In the genomic region with DNA sequence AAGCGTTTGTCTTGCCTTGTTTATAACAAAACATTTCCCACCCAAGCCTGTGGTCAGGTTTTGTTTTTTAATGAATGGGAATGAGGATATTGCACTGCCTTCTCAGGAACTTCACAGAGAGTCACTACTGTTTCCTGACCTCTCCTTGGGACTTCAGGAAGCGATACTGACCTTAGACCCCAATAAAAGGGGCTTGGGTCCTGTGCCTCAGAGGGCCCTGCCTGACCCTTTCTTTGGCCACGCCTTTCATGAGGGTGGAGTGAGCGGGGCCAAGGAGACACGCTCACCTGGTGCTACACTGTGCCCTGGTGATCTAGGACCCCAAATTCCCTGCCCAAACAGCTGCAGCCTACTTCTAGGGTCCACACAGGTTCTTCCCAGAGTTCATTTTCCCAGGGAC, we compare ENCODE assay signal across 18 cellular contexts.
DNase-seq lines count a peak whose midpoint lies in the region; ATAC-seq and TF ChIP-seq lines count a peak whose summit lies in the region.
"Had no signal": no experiment of that assay in that cellular context is flagged by ENCODE, and none has a peak within 500 bp of the region (broad histone marks: within the 10 kb centered on the region; RNA-seq: fewer than 3 reads in every experiment).

No MANE protein-coding gene starts in this region.

- no peaks in the 10 kb centered on the region for H3K9me2 ChIP-seq in HCT116 (ENCODE audit: insufficient read depth)

- H3K9ac ChIP-seq in HCT116 (ENCODE audit: low read length): no peak overlapping the region

- no peak overlapping the region for H3K4me3 ChIP-seq in HCT116 (replicated peaks in 1 of 2; ENCODE audit: low read depth in 1 of 2, low read length in 2 of 2)
- H3K4me3 ChIP-seq in mucosa of descending colon: no peak overlapping the region
- H3K4me3 ChIP-seq: A549, HAP-1 had no signal

- no peak overlapping the region for H3K27ac ChIP-seq in HCT116 (ENCODE audit: low read depth, low read length)
- H3K27ac ChIP-seq: A549 had no signal

- H2AFZ ChIP-seq in HCT116 (ENCODE audit: low read depth, low read length, poor library complexity, severe bottlenecking): peak overlapping the region; percentile 19

- H4K20me1 ChIP-seq in HCT116 (ENCODE audit: insufficient read depth): no peaks in the 10 kb centered on the region

- no peaks in the 10 kb centered on the region for H3K9me3 ChIP-seq in HCT116 (ENCODE audit: control insufficient read depth in 1 of 2, insufficient read depth in 1 of 2, low read depth in 1 of 2, low read length in 2 of 2)
- no peaks in the 10 kb centered on the region for H3K9me3 ChIP-seq in mucosa of descending colon
- H3K9me3 ChIP-seq: HAP-1 had no signal

- no peak for TF ChIP-seq RAD21 in HCT116 (IDR thresholded peaks at IDR 0.05; ENCODE audit: low read depth)

- H3K36me3 Mint-ChIP-seq in osteocyte (ENCODE audit: unreplicated experiment): no peaks in the 10 kb centered on the region
- H3K36me3 Mint-ChIP-seq: CD4-positive, alpha-beta memory T cell had no signal

- RAD21 ChIA-PET in HCT116 (lab: Charles Lee; ENCODE audit: low non-redundant PET in 1 of 2, low total read pairs in 2 of 2, uncharacterized antibody in 2 of 2, unreplicated experiment in 2 of 2): interaction anchor here in 1 of 2 experiments (1.9 kb wide), 1 partner anchor 342 kb away, joined by 6 read pairs; no protein-coding TSS in a partner anchor

- no peaks in the 10 kb centered on the region for H3K27me3 ChIP-seq in HCT116 (ENCODE audit: insufficient read depth, low read length)

- H3K36me3 ChIP-seq in HCT116 (ENCODE audit: control insufficient read depth in 1 of 2, insufficient read depth in 2 of 2, low read length in 2 of 2) (no peaks in the 10 kb centered on the region), mucosa of descending colon (ENCODE audit: low read depth) (no peaks in the 10 kb centered on the region)
- H3K36me3 ChIP-seq: HAP-1 had no signal

- H3K27ac Mint-ChIP-seq in osteocyte (ENCODE audit: unreplicated experiment): no peak overlapping the region
- H3K27ac Mint-ChIP-seq: CD4-positive, alpha-beta memory T cell had no signal

- TF ChIP-seq POLR2A in HCT116 (IDR thresholded peaks at IDR 0.05; ENCODE audit: borderline replicate concordance, extremely low read depth, insufficient read depth, insufficient read length): no peak

- peaks cover 0 to 3% of the 10 kb centered on the region in 2 experiments; a peak in 1 of 4 replicates for H3K4me1 ChIP-seq in HCT116 (ENCODE audit: control insufficient read depth in 1 of 2, insufficient read depth in 2 of 2, low read length in 2 of 2)
- H3K4me1 ChIP-seq in mucosa of descending colon (ENCODE audit: low read depth): no peaks in the 10 kb centered on the region
- H3K4me1 ChIP-seq: A549, HAP-1 had no signal

- no TSS peak for BruUV-seq in HCT116 (replicated peaks; lab: Mats Ljungman, UMichigan)

- no peak overlapping the region for H3K4me3 Mint-ChIP-seq in osteocyte (ENCODE audit: unreplicated experiment)
- H3K4me3 Mint-ChIP-seq: CD4-positive, alpha-beta memory T cell had no signal

- CTCF ChIA-PET in HCT116 (lab: Charles Lee): interaction anchor here (1.0 to 8.3 kb wide), 3 partner anchors 20 to 353 kb away, joined by 3 to 167 read pairs (median 4); partner anchors contain the start of genes FAM136A and SNRPG

- H3K27me3 Mint-ChIP-seq in osteocyte (ENCODE audit: unreplicated experiment): peaks cover 11% of the 10 kb centered on the region

- no peaks in the 10 kb centered on the region for H3K79me2 ChIP-seq in HCT116 (ENCODE audit: insufficient read depth, low read length)

- H3K4me1 Mint-ChIP-seq in osteocyte (ENCODE audit: unreplicated experiment): no peaks in the 10 kb centered on the region

- intact Hi-C loops in HCT116 (cut with micrococcal nuclease): loop anchor here (5.0 kb wide), 1 partner anchor 734 kb away; no protein-coding TSS in a partner anchor
- intact Hi-C loops in mucosa of descending colon (cut with DNase I, micrococcal nuclease): loop anchor here in 1 of 2 donors (10.0 kb wide), 1 partner anchor 342 kb away; the partner anchor contains the start of gene FAM136A

- TF ChIP-seq CTCF in HCT116 (IDR thresholded peaks at IDR 0.05 in 2 of 3, conservative IDR thresholded peaks at IDR 0.05 in 1 of 3; ENCODE audit: borderline replicate concordance in 1 of 3, insufficient read depth in 1 of 3, low read depth in 2 of 3, low read length in 2 of 3) (no peak), mucosa of descending colon (IDR thresholded peaks at IDR 0.05) (no peak), osteocyte (IDR thresholded peaks at IDR 0.05) (no peak)

- DNase-seq in HCT116 (ENCODE audit: low read depth, low spot score) (no peak), ecto neural progenitor cell (ENCODE audit: low spot score) (peak; percentile 37), mucosa of descending colon (peak in 1 of 3 donors; percentile 8), osteocyte (ENCODE audit: extremely low spot score, unreplicated experiment) (peak; percentile 62), NCI-H2081 treated with DMSO at 0.1 percent for 48 hours (lab: John Stamatoyannopoulos, UW) (no peak), SKM-1 (lab: John Stamatoyannopoulos, UW; ENCODE audit: unreplicated experiment) (no peak)
- DNase-seq in activated CD8-positive, alpha-beta memory T cell treated with anti-CD3 and anti-CD28 coated beads for 24 hours: no peak
- DNase-seq: 8988T; C1 segment of cervical spinal cord; Calu3; CD4-positive, alpha-beta memory T cell; COR-L47; DMS79 treated with DMSO at 0.1 percent for 48 hours; GF-D8; GOT3 had no signal

- ATAC-seq in HCT116: no peak
- ATAC-seq in mucosa of descending colon: peak; percentile 64
- ATAC-seq in GM21526 (IDR thresholded peaks at IDR 0.05; ENCODE audit: low FRiP score, unreplicated experiment): no peak

- POLR2A ChIA-PET in HCT116 (lab: Charles Lee): interaction anchor here (1.3 to 1.5 kb wide), 2 partner anchors 342 to 344 kb away, joined by 3 read pairs; partner anchors contain the start of gene FAM136A

- H3K9me3 Mint-ChIP-seq in osteocyte (ENCODE audit: unreplicated experiment): no peaks in the 10 kb centered on the region

- H3K4me2 ChIP-seq in HCT116 (ENCODE audit: low read length): no peak overlapping the region
- H3K4me2 ChIP-seq: A549 had no signal

TF ChIP-seq in HCT116, 20 proteins besides CTCF, POLR2A, EP300 and RAD21:
- TF ChIP-seq EZH2phosphoT487 (IDR thresholded peaks at IDR 0.05; ENCODE audit: borderline replicate concordance) (no peak), SP1 (IDR thresholded peaks at IDR 0.05; ENCODE audit: low read depth) (no peak), YY1 (IDR thresholded peaks at IDR 0.05; ENCODE audit: extremely low read depth, insufficient replicate concordance, low read depth, low read length) (no peak), SIN3A (IDR thresholded peaks at IDR 0.05; ENCODE audit: low read depth) (no peak), JUND (IDR thresholded peaks at IDR 0.05) (no peak), ELF1 (IDR thresholded peaks at IDR 0.05; ENCODE audit: borderline replicate concordance, low read depth) (no peak), CEBPB (IDR thresholded peaks at IDR 0.05; ENCODE audit: low read depth) (no peak), EGR1 (IDR thresholded peaks at IDR 0.05; ENCODE audit: low read depth) (no peak)
- TF ChIP-seq, protein P1, sequence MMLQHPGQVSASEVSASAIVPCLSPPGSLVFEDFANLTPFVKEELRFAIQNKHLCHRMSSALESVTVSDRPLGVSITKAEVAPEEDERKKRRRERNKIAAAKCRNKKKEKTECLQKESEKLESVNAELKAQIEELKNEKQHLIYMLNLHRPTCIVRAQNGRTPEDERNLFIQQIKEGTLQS (IDR thresholded peaks at IDR 0.05): no peak

Comparison
In these comparisons a context has a peak if more than half of its experiments do, and no peak if none do; other contexts are left out.
1. DNase-seq: peak in ecto neural progenitor cell (single experiment) and osteocyte (single experiment); none in HCT116 (single experiment), activated CD8-positive, alpha-beta memory T cell treated with anti-CD3 and anti-CD28 coated beads for 24 hours (single experiment), NCI-H2081 treated with DMSO at 0.1 percent for 48 hours (single experiment) and SKM-1 (single experiment).